Comparison of ENCODE assay signal across 1 cellular context in genomic region chr19:16446108-16447014, GRCh38.
TF ChIP-seq lines count a peak whose summit lies in the region.

No MANE protein-coding gene starts in this region.

TF ChIP-seq in SK-N-SH, 30 proteins besides CTCF, POLR2A, EP300 and RAD21 (continued from another document):
- TF ChIP-seq, protein P1, sequence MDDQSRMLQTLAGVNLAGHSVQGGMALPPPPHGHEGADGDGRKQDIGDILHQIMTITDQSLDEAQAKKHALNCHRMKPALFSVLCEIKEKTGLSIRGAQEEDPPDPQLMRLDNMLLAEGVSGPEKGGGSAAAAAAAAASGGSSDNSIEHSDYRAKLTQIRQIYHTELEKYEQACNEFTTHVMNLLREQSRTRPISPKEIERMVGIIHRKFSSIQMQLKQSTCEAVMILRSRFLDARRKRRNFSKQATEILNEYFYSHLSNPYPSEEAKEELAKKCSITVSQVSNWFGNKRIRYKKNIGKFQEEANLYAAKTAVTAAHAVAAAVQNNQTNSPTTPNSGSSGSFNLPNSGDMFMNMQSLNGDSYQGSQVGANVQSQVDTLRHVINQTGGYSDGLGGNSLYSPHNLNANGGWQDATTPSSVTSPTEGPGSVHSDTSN (IDR thresholded peaks at IDR 0.05): no peak
- TF ChIP-seq FOXM1 (IDR thresholded peaks at IDR 0.05; ENCODE audit: low read depth) (no peak), ELF1 (IDR thresholded peaks at IDR 0.05) (no peak), NFIC (IDR thresholded peaks at IDR 0.05; ENCODE audit: borderline replicate concordance) (no peak), MAX (IDR thresholded peaks at IDR 0.05; ENCODE audit: low read depth) (no peak), EZH2phosphoT487 (IDR thresholded peaks at IDR 0.05; ENCODE audit: borderline replicate concordance, low read depth) (no peak), FOXJ3 (CRISPR knock-in tag; IDR thresholded peaks at IDR 0.05) (no peak), MEF2A (IDR thresholded peaks at IDR 0.05; ENCODE audit: borderline replicate concordance, low read depth) (no peak)
- TF ChIP-seq, protein P2, sequence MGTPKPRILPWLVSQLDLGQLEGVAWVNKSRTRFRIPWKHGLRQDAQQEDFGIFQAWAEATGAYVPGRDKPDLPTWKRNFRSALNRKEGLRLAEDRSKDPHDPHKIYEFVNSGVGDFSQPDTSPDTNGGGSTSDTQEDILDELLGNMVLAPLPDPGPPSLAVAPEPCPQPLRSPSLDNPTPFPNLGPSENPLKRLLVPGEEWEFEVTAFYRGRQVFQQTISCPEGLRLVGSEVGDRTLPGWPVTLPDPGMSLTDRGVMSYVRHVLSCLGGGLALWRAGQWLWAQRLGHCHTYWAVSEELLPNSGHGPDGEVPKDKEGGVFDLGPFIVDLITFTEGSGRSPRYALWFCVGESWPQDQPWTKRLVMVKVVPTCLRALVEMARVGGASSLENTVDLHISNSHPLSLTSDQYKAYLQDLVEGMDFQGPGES (IDR thresholded peaks at IDR 0.05; ENCODE audit: low read depth, low read length): no peak
